8 cellular contexts compared by ENCODE assay signal in the genomic region with DNA sequence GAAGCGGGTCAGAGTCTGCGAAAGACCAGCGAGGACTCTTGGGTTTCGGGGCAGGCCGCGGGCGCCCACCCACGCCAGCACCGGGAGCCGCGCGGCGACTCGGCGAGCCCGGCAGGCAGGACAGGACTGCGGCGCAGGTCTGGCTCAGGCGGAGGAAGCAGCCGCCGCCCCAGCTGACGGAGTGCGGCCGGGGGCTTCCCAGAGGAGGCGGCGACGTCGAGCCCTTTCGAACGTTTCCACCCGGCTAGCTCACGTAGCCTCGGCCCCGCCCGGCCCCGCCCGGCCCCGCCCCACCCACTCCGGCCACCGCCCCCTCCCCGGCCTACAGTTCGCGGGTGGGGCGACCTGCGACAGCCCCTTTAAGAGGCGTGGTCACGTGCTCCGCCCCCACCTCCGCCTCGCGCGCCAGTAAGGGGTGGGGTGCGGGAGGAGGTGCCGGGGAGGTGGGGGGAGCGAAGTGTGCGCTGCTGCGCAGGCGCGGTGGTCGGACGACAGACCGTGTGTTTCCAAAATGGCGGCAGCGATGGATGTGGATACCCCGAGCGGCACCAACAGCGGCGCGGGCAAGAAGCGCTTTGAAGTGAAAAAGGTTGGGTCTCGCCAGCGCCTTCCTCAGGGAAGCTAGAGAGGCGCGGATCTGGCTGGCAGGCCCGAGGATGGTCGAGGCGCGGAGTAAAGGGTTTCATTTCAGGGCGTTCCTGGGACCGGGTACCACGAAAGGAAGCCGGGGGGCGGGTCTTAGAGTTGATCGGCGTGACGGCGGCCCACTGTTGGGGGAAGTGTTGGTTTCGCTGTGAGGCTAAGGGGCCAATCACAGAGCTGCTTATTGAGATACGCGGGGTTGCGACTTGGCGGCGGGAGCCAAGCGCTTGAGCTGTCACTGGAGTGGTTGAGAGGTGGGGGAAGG. TPM values are rescaled to one million over a fixed set of nuclear protein-coding genes. Genes with fewer than 3 reads are reported as not detected.
DNase-seq lines count a peak whose midpoint lies in the region; TF ChIP-seq lines count a peak whose summit lies in the region.

TSS of gene RBX1 (plus strand) at position 491 of the 907 bp plus-strand sequence. CDS start at position 512, 21 bp downstream.

- H3K27ac ChIP-seq in SK-N-MC, result peak within 1 kb of the TSS; percentile 93

- H3K4me3 ChIP-seq in NB4 (ENCODE audit: low read depth, low read length), result peak within 1 kb of the TSS; percentile 99
- peak within 1 kb of the TSS; percentile 99 for H3K4me3 ChIP-seq in SK-N-MC

- peak within 1 kb of the TSS; percentile 100 for H3K4me3 Mint-ChIP-seq in HFFc6

- DNase-seq in GM04503 (ENCODE audit: low read depth), result peak; percentile 81
- DNase-seq in HFFc6, result peak; percentile 98
- DNase-seq in NB4 (ENCODE audit: low read depth), result peak; percentile 98
- DNase-seq in SK-N-MC (ENCODE audit: low read depth, low spot score), result peak; percentile 91
- peak; percentile 98 for DNase-seq in activated naive CD4-positive, alpha-beta T cell treated with anti-CD3 and anti-CD28 coated beads, Interleukin-2, amount 50 U/mL, for 16 hours
- DNase-seq in germinal center (ENCODE audit: low spot score), result peak; percentile 98
- peak; percentile 95 for DNase-seq in non-pigmented ciliary epithelial cell (ENCODE audit: low read depth)
- peak; percentile 98 for DNase-seq in superior temporal gyrus (ENCODE audit: extremely low spot score)

- TF ChIP-seq CTCF in HFFc6 (IDR thresholded peaks at IDR 0.05) (no peak), NB4 (IDR thresholded peaks at IDR 0.05; ENCODE audit: low read depth, low read length) (no peak)

- H3K9me3 ChIP-seq in SK-N-MC (ENCODE audit: low read depth, low read length), result no peaks in the 10 kb centered on the region

- H3K27me3 Mint-ChIP-seq in HFFc6 (ENCODE audit: insufficient read depth), result peaks cover 5% of the 10 kb centered on the region; the same call in 1 of the 2 replicates

- no peaks in the 10 kb centered on the region for H3K9me3 Mint-ChIP-seq in HFFc6

- peaks cover 38% of the 10 kb centered on the region for H3K4me1 Mint-ChIP-seq in HFFc6 (ENCODE audit: low read depth)

- peak within 1 kb of the TSS; percentile 93 for H3K9ac ChIP-seq in SK-N-MC (ENCODE audit: insufficient read length)

- peaks cover 24% of the 10 kb centered on the region for H3K36me3 ChIP-seq in SK-N-MC (ENCODE audit: insufficient read depth, low read length)

- peak; percentile 58 for TF ChIP-seq POLR2A in NB4 (IDR thresholded peaks at IDR 0.05; ENCODE audit: extremely low read depth, insufficient read length)

- H3K27ac Mint-ChIP-seq in HFFc6, result peak within 1 kb of the TSS; percentile 99

- H3K36me3 Mint-ChIP-seq in HFFc6 (ENCODE audit: low read depth), result peaks cover 14% of the 10 kb centered on the region

RNA-seq across cellular contexts. Expression of gene RBX1, which starts in this region (rescaled TPM):
- total RNA-seq in HFFc6 (2021; fragmentation: NEBNext Ultra II Directional; extraction: Animal tissue kit (Norgen Biotek cat#: 25700)), result 10 to 100 TPM; 69.2 to 77.3 (median 73.0) TPM

Comparison
In these comparisons a context has a peak if more than half of its experiments do, and no peak if none do; other contexts are left out.
1. Peak in every context shown above with its lines: DNase-seq, H3K4me3 ChIP-seq and H3K27ac ChIP-seq.